Comparison of ENCODE assay signal across 8 cellular contexts in the genomic region with DNA sequence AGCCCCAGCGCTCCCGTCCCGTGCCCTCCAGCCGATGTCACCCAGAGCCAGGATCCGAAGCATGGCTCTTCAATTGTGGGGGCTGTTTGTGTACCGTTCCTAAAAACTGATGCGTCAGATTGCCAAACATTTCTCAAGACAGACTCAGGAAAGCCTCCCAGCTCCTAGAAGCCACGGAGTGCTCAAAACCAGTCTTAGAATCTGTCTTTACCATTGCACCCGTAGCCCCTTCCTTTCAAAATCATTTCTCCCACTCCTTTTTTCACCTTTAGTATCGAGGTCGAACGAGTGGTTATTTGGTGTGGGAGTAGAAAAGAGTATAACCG. TPM values are rescaled to one million over a fixed set of nuclear protein-coding genes. Genes with fewer than 3 reads are reported as not detected.
A peak's percentile ranks its signal among the peaks of the same experiment; 100 is the strongest.
DNase-seq lines count a peak whose midpoint lies in the region; ATAC-seq and TF ChIP-seq lines count a peak whose summit lies in the region.

No MANE protein-coding gene starts in this region.

- peak overlapping the region; percentile 86 to 100 (median 98) for H3K9ac ChIP-seq in subcutaneous abdominal adipose tissue (ENCODE audit: low read length in 5 of 5)

- H3K9me3 Mint-ChIP-seq in activated T-helper 1 cell treated with anti-CD3 and anti-CD28 coated beads, Interleukin-12 subunit alpha, Interleukin-12 subunit beta, Interleukin-2, Interleukin-4 antibody, amounts not matched to agents 30 ng/mL and 10 ng/mL and 1 ng/mL, durations not matched to agents 14 hours and 24 hours and 36 hours = peaks cover 3% of the 10 kb centered on the region
- H3K9me3 Mint-ChIP-seq in immature natural killer cell = peaks cover 0 to 2% (median 0%) of the 10 kb centered on the region in 6 donors

- H3K4me3 ChIP-seq in left ventricle myocardium inferior (peak overlapping the region; percentile 91), subcutaneous abdominal adipose tissue (ENCODE audit: low read depth in 1 of 5, low read length in 5 of 5) (peak overlapping the region; percentile 81 to 97 (median 93))

- H3K4me1 ChIP-seq in left ventricle myocardium inferior (peaks cover 52% of the 10 kb centered on the region), subcutaneous abdominal adipose tissue (ENCODE audit: control insufficient read depth in 5 of 5, insufficient read depth in 5 of 5, low read length in 5 of 5) (peaks cover 0 to 37% (median 29%) of the 10 kb centered on the region in 5 donors)

- no peak for ATAC-seq in HG03354 (IDR thresholded peaks at IDR 0.05; ENCODE audit: poor library complexity, severe bottlenecking, unreplicated experiment)
- ATAC-seq in HG03469 (IDR thresholded peaks at IDR 0.05; ENCODE audit: unreplicated experiment) = no peak

- peaks cover 12% of the 10 kb centered on the region for H3K36me3 Mint-ChIP-seq in activated T-helper 1 cell treated with anti-CD3 and anti-CD28 coated beads, Interleukin-12 subunit alpha, Interleukin-12 subunit beta, Interleukin-2, Interleukin-4 antibody, amounts not matched to agents 30 ng/mL and 10 ng/mL and 1 ng/mL, durations not matched to agents 14 hours and 24 hours and 36 hours (ENCODE audit: low read depth)
- H3K36me3 Mint-ChIP-seq in immature natural killer cell = peaks cover 0 to 2% (median 0%) of the 10 kb centered on the region in 3 donors

- peak overlapping the region; percentile 100 for H3K4me3 Mint-ChIP-seq in activated T-helper 1 cell treated with anti-CD3 and anti-CD28 coated beads, Interleukin-12 subunit alpha, Interleukin-12 subunit beta, Interleukin-2, Interleukin-4 antibody, amounts not matched to agents 30 ng/mL and 10 ng/mL and 1 ng/mL, durations not matched to agents 14 hours and 24 hours and 36 hours
- peak overlapping the region; percentile 97 to 100 (median 99) for H3K4me3 Mint-ChIP-seq in immature natural killer cell

- H3K27me3 ChIP-seq in left ventricle myocardium inferior (ENCODE audit: low read depth) (no peaks in the 10 kb centered on the region), subcutaneous abdominal adipose tissue (ENCODE audit: control insufficient read depth in 5 of 5, insufficient read depth in 4 of 5, low read length in 5 of 5) (no peaks in the 10 kb centered on the region)

- H3K27me3 Mint-ChIP-seq in activated T-helper 1 cell treated with anti-CD3 and anti-CD28 coated beads, Interleukin-12 subunit alpha, Interleukin-12 subunit beta, Interleukin-2, Interleukin-4 antibody, amounts not matched to agents 30 ng/mL and 10 ng/mL and 1 ng/mL, durations not matched to agents 14 hours and 24 hours and 36 hours (ENCODE audit: insufficient read depth) = no peaks in the 10 kb centered on the region
- peaks cover 8 to 17% (median 9%) of the 10 kb centered on the region in 3 donors for H3K27me3 Mint-ChIP-seq in immature natural killer cell (ENCODE audit: low read depth in 3 of 3)

- peaks cover 55% of the 10 kb centered on the region for H3K4me1 Mint-ChIP-seq in activated T-helper 1 cell treated with anti-CD3 and anti-CD28 coated beads, Interleukin-12 subunit alpha, Interleukin-12 subunit beta, Interleukin-2, Interleukin-4 antibody, amounts not matched to agents 30 ng/mL and 10 ng/mL and 1 ng/mL, durations not matched to agents 14 hours and 24 hours and 36 hours (ENCODE audit: low read depth)
- peaks cover 26 to 45% of the 10 kb centered on the region in 2 donors for H3K4me1 Mint-ChIP-seq in immature natural killer cell

- H3K27ac Mint-ChIP-seq in activated T-helper 1 cell treated with anti-CD3 and anti-CD28 coated beads, Interleukin-12 subunit alpha, Interleukin-12 subunit beta, Interleukin-2, Interleukin-4 antibody, amounts not matched to agents 30 ng/mL and 10 ng/mL and 1 ng/mL, durations not matched to agents 14 hours and 24 hours and 36 hours = peak overlapping the region; percentile 99
- peak overlapping the region; percentile 94 to 99 (median 97) for H3K27ac Mint-ChIP-seq in immature natural killer cell

- H3K36me3 ChIP-seq in left ventricle myocardium inferior (no peaks in the 10 kb centered on the region), subcutaneous abdominal adipose tissue (ENCODE audit: control insufficient read depth in 5 of 5, insufficient read depth in 5 of 5, low read length in 5 of 5) (no peaks in the 10 kb centered on the region)

- intact Hi-C loops in left ventricle myocardium inferior (cut with micrococcal nuclease) (loop anchor here (10.0 kb wide), 1 partner anchor 50 kb away; no protein-coding TSS in a partner anchor), cardiac septum (cut with DNase I) (loop anchor here (2.0 to 10.0 kb wide), 3 partner anchors 43 to 306 kb away; partner anchors contain the start of genes FGFR1OP2 and MED21)
- intact Hi-C loops in activated T-helper 1 cell treated with anti-CD3 and anti-CD28 coated beads, Interleukin-12 subunit alpha, Interleukin-12 subunit beta, Interleukin-2, Interleukin-4 antibody, amounts not matched to agents 30 ng/mL and 10 ng/mL and 1 ng/mL, durations not matched to agents 14 hours and 24 hours and 36 hours (cut with micrococcal nuclease) = loop anchor here (1.0 to 10.0 kb wide), 13 partner anchors 34 to 1990 kb away; partner anchors contain the start of genes BMAL2, INTS13, ITPR2 and KRAS

- DNase-seq in left ventricle myocardium inferior (no peak), cardiac septum (ENCODE audit: low spot score) (no peak), immature natural killer cell (no peak), HPDE6-E6E7 (ENCODE audit: extremely low spot score) (no peak)
- no peak for DNase-seq in activated T-helper 1 cell treated with anti-CD3 and anti-CD28 coated beads, Interleukin-12 subunit alpha, Interleukin-12 subunit beta, Interleukin-2, Interleukin-4 antibody, amounts not matched to agents 30 ng/mL and 10 ng/mL and 1 ng/mL, durations not matched to agents 14 hours and 24 hours and 36 hours (ENCODE audit: low spot score)

- H3K27ac ChIP-seq in left ventricle myocardium inferior (replicated peaks) (peak overlapping the region; percentile 93), subcutaneous abdominal adipose tissue (ENCODE audit: low read depth, low read length) (peak overlapping the region; percentile 98)

- no peaks in the 10 kb centered on the region for H3K9me3 ChIP-seq in left ventricle myocardium inferior (replicated peaks)
- no peaks in the 10 kb centered on the region for H3K9me3 ChIP-seq in subcutaneous abdominal adipose tissue (ENCODE audit: control insufficient read depth in 5 of 5, low read length in 5 of 5)

- TF ChIP-seq CTCF in left ventricle myocardium inferior (IDR thresholded peaks at IDR 0.05; ENCODE audit: borderline replicate concordance) = no peak

RNA-seq across cellular contexts. Expression of gene STK38L, which starts 0.6 kb away (rescaled TPM):
- total RNA-seq in left ventricle myocardium inferior (75.4 TPM), cardiac septum (269 TPM)
- total RNA-seq in activated T-helper 1 cell treated with anti-CD3 and anti-CD28 coated beads, Interleukin-12 subunit alpha, Interleukin-12 subunit beta, Interleukin-2, Interleukin-4 antibody, amounts not matched to agents 30 ng/mL and 10 ng/mL and 1 ng/mL, durations not matched to agents 14 hours and 24 hours and 36 hours = 20.5 and 23.3 TPM in 2 replicates
- 10 to 100 TPM in 2 of 3 donors, 1 to 10 TPM in 1; 9.7 to 12.4 (median 11.7) TPM for polyA plus RNA-seq in immature natural killer cell
